17 cellular contexts compared by ENCODE assay signal in the genomic region with DNA sequence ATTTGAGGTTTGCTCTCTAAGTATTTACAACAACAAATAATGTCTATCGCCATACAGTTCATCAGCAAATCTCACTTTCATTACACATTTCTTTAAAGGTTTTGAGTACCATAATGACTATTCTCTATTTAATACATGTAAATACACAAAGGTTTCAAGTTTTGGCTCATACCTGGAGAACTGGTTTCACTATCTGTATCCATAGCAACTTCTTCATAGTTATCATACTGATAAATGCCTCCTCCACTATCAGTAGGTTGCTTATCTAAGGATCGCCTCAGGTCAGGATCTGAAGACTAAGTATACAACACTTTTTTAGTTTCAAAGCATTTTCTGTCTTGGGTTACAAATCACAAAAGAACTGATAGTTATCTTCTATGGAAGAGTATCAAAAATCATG. TPM values are rescaled to one million over a fixed set of nuclear protein-coding genes. Genes with fewer than 3 reads are reported as not detected.
DNase-seq lines count a peak whose midpoint lies in the region; ATAC-seq, FAIRE-seq and TF ChIP-seq lines count a peak whose summit lies in the region.
"Had no signal": no experiment of that assay in that cellular context is flagged by ENCODE, and none has a peak within 500 bp of the region (broad histone marks: within the 10 kb centered on the region; RNA-seq: fewer than 3 reads in every experiment).

No MANE protein-coding gene starts in this region.

- H3K9me3 ChIP-seq in MM.1S (replicated peaks; ENCODE audit: insufficient read depth, low read length), result no peaks in the 10 kb centered on the region
- H3K9me3 ChIP-seq: spleen, suprapubic skin had no signal

- H3K4me3 ChIP-seq in MM.1S (ENCODE audit: low read length), result no peak overlapping the region
- H3K4me3 ChIP-seq: spleen, suprapubic skin had no signal

- H2AFZ ChIP-seq in MM.1S (ENCODE audit: low read length), result no peak overlapping the region

- H3K27me3 ChIP-seq in MM.1S (replicated peaks; ENCODE audit: insufficient read depth, low read length), result no peaks in the 10 kb centered on the region
- H3K27me3 ChIP-seq: spleen, suprapubic skin had no signal

- H3K36me3 ChIP-seq in MM.1S (replicated peaks; ENCODE audit: insufficient read depth, low read length), result peaks cover 14% of the 10 kb centered on the region; the same call in 1 of the 2 replicates

- no peak for FAIRE-seq in D721Med (lab: Jason Lieb, UNC)
- FAIRE-seq: frontal cortex had no signal

- peak overlapping the region; percentile 36; the same call in 1 of the 2 replicates for H3K27ac ChIP-seq in MM.1S (ENCODE audit: low read length)
- H3K27ac ChIP-seq: spleen, suprapubic skin had no signal

- peaks cover 25% of the 10 kb centered on the region for H3K79me2 ChIP-seq in MM.1S (ENCODE audit: low read length)

- TF ChIP-seq CTCF in MM.1S (IDR thresholded peaks at IDR 0.05; ENCODE audit: low read length) (no peak), mesothelial cell of epicardium (IDR thresholded peaks at IDR 0.05; ENCODE audit: unreplicated experiment) (no peak), D721Med (IDR thresholded peaks at IDR 0.05; ENCODE audit: insufficient read depth, missing control alignments) (no peak)

- no peaks in the 10 kb centered on the region for H3K27me3 Mint-ChIP-seq in mesothelial cell of epicardium (ENCODE audit: low read depth)
- H3K27me3 Mint-ChIP-seq: brain had no signal

- ATAC-seq in GM18858 (IDR thresholded peaks at IDR 0.05; ENCODE audit: unreplicated experiment), result peak; percentile 57
- peak; percentile 49 for ATAC-seq in HG02588 (IDR thresholded peaks at IDR 0.05; ENCODE audit: unreplicated experiment)
- ATAC-seq in GM19023 (IDR thresholded peaks at IDR 0.05; ENCODE audit: unreplicated experiment), result no peak

- no peak overlapping the region for H3K9ac ChIP-seq in MM.1S (ENCODE audit: low read length)

- H3K9me3 Mint-ChIP-seq in mesothelial cell of epicardium, result no peaks in the 10 kb centered on the region
- H3K9me3 Mint-ChIP-seq: brain, immature natural killer cell had no signal

- H3K4me3 Mint-ChIP-seq in mesothelial cell of epicardium, result no peak overlapping the region
- H3K4me3 Mint-ChIP-seq: brain, immature natural killer cell had no signal

- peak; percentile 11 for DNase-seq in MM.1S
- no peak for DNase-seq in mesothelial cell of epicardium (ENCODE audit: low spot score in 2 of 2, unreplicated experiment in 2 of 2)
- no peak for DNase-seq in NCI-H2029 (lab: John Stamatoyannopoulos, UW)
- no peak for DNase-seq in D721Med (ENCODE audit: insufficient read length, low spot score)
- DNase-seq: immature natural killer cell, Karpas-422, mesenchymal stem cell, NCI-H1930, nucleus accumbens, SIG-M5, spleen had no signal

- H3K36me3 Mint-ChIP-seq in mesothelial cell of epicardium, result peaks cover 27% of the 10 kb centered on the region

- no peaks in the 10 kb centered on the region for H4K20me1 ChIP-seq in MM.1S (ENCODE audit: insufficient read depth, low read length)

- H3K27ac Mint-ChIP-seq in mesothelial cell of epicardium, result peak overlapping the region; percentile 59

- H3F3A ChIP-seq in MM.1S (ENCODE audit: insufficient read depth, low read length), result peaks cover 7% of the 10 kb centered on the region; the same call in 1 of the 2 replicates

- peaks cover 6% of the 10 kb centered on the region; the same call in 1 of the 2 replicates for H3K4me1 ChIP-seq in MM.1S (ENCODE audit: low read length)

- no peak overlapping the region for H3K4me2 ChIP-seq in MM.1S (ENCODE audit: low read depth, low read length)

- peaks cover 13% of the 10 kb centered on the region for H3K4me1 Mint-ChIP-seq in mesothelial cell of epicardium
- H3K4me1 Mint-ChIP-seq: brain had no signal

- no peaks in the 10 kb centered on the region for H3K9me2 ChIP-seq in MM.1S (replicated peaks; ENCODE audit: insufficient read depth, low read length)

RNA-seq across cellular contexts. Expression of gene ZFC3H1, which starts 21.4 kb away (rescaled TPM):
- 53.5 to 55.5 TPM (median 55.3 TPM) in 3 replicates for total RNA-seq in mesothelial cell of epicardium

RNA-seq across cellular contexts. Expression of gene THAP2, which starts 21.8 kb away (rescaled TPM):
- total RNA-seq in mesothelial cell of epicardium, result 7.8 to 8.9 TPM (median 8.9 TPM) in 3 replicates

RNA-seq across cellular contexts. Expression of gene TMEM19, which starts 43.6 kb away (rescaled TPM):
- 14.0 to 20.2 TPM (median 17.3 TPM) in 3 replicates for total RNA-seq in mesothelial cell of epicardium
